Comparison of ENCODE assay signal across 19 cellular contexts in the genomic region with DNA sequence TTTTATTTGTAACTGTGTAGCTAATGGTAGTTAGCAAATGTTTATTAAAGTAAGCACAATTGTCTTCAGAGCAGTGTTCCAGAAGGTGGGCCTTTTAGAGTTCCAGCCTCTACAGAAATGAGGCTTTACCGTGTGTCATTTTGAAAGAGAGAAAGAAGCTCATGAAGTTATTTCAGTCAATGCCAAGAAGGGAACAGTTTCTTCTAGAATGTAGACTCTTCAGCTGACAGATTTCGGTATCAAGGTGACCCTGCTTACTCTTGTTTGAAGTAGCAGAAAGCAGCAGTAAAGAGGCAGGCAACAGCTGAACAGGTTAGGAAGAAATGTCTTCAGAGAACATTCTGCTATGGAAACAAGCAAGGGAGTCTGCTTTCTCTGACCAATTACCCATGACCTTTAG.
DNase-seq lines count a peak whose midpoint lies in the region; ATAC-seq and TF ChIP-seq lines count a peak whose summit lies in the region.
"Had no signal": no experiment of that assay in that cellular context is flagged by ENCODE, and none has a peak within 500 bp of the region (broad histone marks: within the 10 kb centered on the region; RNA-seq: fewer than 3 reads in every experiment).

No MANE protein-coding gene starts in this region.

- H3K27me3 ChIP-seq in osteoblast (ENCODE audit: insufficient read depth, low read length): no peaks in the 10 kb centered on the region
- H3K27me3 ChIP-seq: body of pancreas, esophagus squamous epithelium had no signal

- TF ChIP-seq CTCF in GM13977 (IDR thresholded peaks at IDR 0.05; ENCODE audit: extremely low read depth, insufficient read depth, missing control alignments) (no peak), osteoblast (IDR thresholded peaks at IDR 0.05; ENCODE audit: extremely low read depth, low read depth, low read length) (no peak)

- DNase-seq in GM13977 (ENCODE audit: low spot score): peak; percentile 7
- no peak for DNase-seq in activated CD4-positive, alpha-beta T cell treated with anti-CD3 and anti-CD28 coated beads for 1 hour
- no peak for DNase-seq in osteoblast (ENCODE audit: insufficient read length, low spot score, missing footprints)
- no peak for DNase-seq in activated CD8-positive, alpha-beta memory T cell treated with anti-CD3 and anti-CD28 coated beads, Interleukin-2, amount 50 U/mL, for 4 hours
- no peak for DNase-seq in NCI-H2227 (lab: John Stamatoyannopoulos, UW; ENCODE audit: unreplicated experiment)
- DNase-seq: activated naive CD4-positive, alpha-beta T cell treated with anti-CD3 and anti-CD28 coated beads, Interleukin-2, amount 10 ng/mL, durations not matched to agents 7 days and 5 days; body of pancreas; CD8-positive, alpha-beta T cell; esophagus squamous epithelium; H7; heart right ventricle; KG1; NCI-H345; occipital lobe had no signal

- no peak overlapping the region for H2AFZ ChIP-seq in osteoblast (ENCODE audit: low read length)

- no peaks in the 10 kb centered on the region for H3K4me1 ChIP-seq in osteoblast (ENCODE audit: insufficient read depth, low read length)
- H3K4me1 ChIP-seq: body of pancreas, esophagus squamous epithelium, heart right ventricle had no signal

- H3K79me2 ChIP-seq in osteoblast (ENCODE audit: insufficient read depth, low read length): no peaks in the 10 kb centered on the region

- H4K20me1 ChIP-seq in osteoblast (ENCODE audit: insufficient read depth, low read length): no peaks in the 10 kb centered on the region

- H3K27ac ChIP-seq in osteoblast (ENCODE audit: low read depth, low read length): no peak overlapping the region
- H3K27ac ChIP-seq: body of pancreas, esophagus squamous epithelium, heart right ventricle, HL-60 had no signal

- no peak overlapping the region for H3K4me2 ChIP-seq in osteoblast (ENCODE audit: insufficient read depth, low read length)

- no peaks in the 10 kb centered on the region for H3K9me3 ChIP-seq in osteoblast (ENCODE audit: low read depth, low read length)
- H3K9me3 ChIP-seq: body of pancreas, esophagus squamous epithelium, heart right ventricle had no signal

- H3K36me3 ChIP-seq in osteoblast (ENCODE audit: insufficient read depth, low read length): no peaks in the 10 kb centered on the region
- H3K36me3 ChIP-seq: esophagus squamous epithelium, heart right ventricle had no signal

- peak; percentile 63 for ATAC-seq in GM19452 (IDR thresholded peaks at IDR 0.05; ENCODE audit: unreplicated experiment)
- ATAC-seq in HG02870 (IDR thresholded peaks at IDR 0.05; ENCODE audit: unreplicated experiment): peak; percentile 88
- peak; percentile 66 for ATAC-seq in HG03439 (IDR thresholded peaks at IDR 0.05; ENCODE audit: unreplicated experiment)
- ATAC-seq: body of pancreas; CD8-positive, alpha-beta T cell; heart right ventricle; Panc1 had no signal

- in situ Hi-C loops in GM13977 (cut with MboI; ENCODE audit: low pct_unique_long_range_greater_than_20kb, low sequenced_read_pairs, unreplicated experiment): loop anchor here (25.0 kb wide), 1 partner anchor 347 kb away; no protein-coding TSS in a partner anchor

- no peak overlapping the region for H3K4me3 ChIP-seq in osteoblast (ENCODE audit: insufficient read depth, low read length)
- H3K4me3 ChIP-seq: body of pancreas, esophagus squamous epithelium, heart right ventricle had no signal
